8 cellular contexts compared by ENCODE assay signal in the genomic region with DNA sequence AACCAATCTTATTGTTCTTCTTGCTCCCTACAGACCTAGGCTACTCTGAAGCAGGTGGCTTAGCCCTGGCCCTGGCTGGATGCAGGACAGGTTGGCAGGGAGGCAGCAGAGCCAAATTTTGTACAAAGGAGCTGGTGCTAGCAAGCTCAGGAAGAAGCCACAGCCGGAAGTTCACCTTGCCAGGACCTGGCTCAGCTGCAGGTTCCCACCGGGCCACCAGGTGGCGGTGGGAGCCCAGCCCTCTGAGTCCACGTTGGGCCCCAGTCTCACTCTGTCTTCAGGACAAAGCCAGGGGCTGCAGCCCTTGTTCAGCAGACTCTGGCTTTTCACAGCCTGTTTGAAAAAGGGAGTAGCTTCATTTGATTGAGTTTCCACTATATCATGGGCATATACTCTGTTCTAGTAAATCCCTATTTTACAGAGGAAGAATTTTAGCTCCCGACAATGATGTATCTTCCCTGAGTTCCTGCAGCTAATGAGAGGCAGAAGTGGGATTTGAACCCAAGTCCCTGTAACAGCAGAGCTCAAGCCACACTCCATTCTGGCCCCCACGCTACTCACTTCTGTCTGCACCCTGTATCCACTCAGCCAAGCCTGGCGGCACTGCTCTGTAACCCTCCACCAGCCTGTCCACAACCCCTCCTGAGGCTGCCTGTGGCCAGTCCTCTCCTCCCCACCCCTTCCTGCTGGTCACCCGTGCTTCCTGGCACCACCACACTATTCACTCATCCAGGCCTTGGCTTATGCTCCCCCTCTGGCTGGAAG. TPM values are rescaled to one million over a fixed set of nuclear protein-coding genes. Genes with fewer than 3 reads are reported as not detected.
DNase-seq lines count a peak whose midpoint lies in the region; ATAC-seq and TF ChIP-seq lines count a peak whose summit lies in the region.

No MANE protein-coding gene starts in this region.

- peaks cover 10% of the 10 kb centered on the region for H3K36me3 Mint-ChIP-seq in T-helper 1 cell treated with Interleukin-12 subunit alpha and Interleukin-12 subunit beta and Interleukin-4 antibody, amounts not matched to agents 30 μg/mL and 1 μg/mL, for 36 hours (ENCODE audit: low read depth)

- H3K4me3 ChIP-seq in adrenal gland: no peak overlapping the region
- H3K4me3 ChIP-seq in psoas muscle: no peak overlapping the region
- H3K4me3 ChIP-seq in vagina: no peak overlapping the region

- H3K9me3 ChIP-seq in adrenal gland (replicated peaks in 1 of 3) (no peaks in the 10 kb centered on the region), psoas muscle (no peaks in the 10 kb centered on the region), vagina (no peaks in the 10 kb centered on the region)

- peaks cover 0 to 14% of the 10 kb centered on the region in 2 donors for H3K36me3 ChIP-seq in adrenal gland (replicated peaks in 1 of 2)
- H3K36me3 ChIP-seq in psoas muscle (ENCODE audit: insufficient read depth in 1 of 2, low read depth in 1 of 2): peaks cover 0 to 14% of the 10 kb centered on the region in 2 donors
- H3K36me3 ChIP-seq in vagina: no peaks in the 10 kb centered on the region

- H3K4me1 ChIP-seq in adrenal gland (replicated peaks in 1 of 2): peaks cover 32 to 42% of the 10 kb centered on the region in 2 donors
- H3K4me1 ChIP-seq in psoas muscle: peaks cover 17% of the 10 kb centered on the region
- H3K4me1 ChIP-seq in vagina: peaks cover 36% of the 10 kb centered on the region

- TF ChIP-seq POLR2A in adrenal gland (IDR thresholded peaks at IDR 0.05) (no peak), vagina (IDR thresholded peaks at IDR 0.05) (no peak)

- H3K4me1 Mint-ChIP-seq in T-helper 1 cell treated with Interleukin-12 subunit alpha and Interleukin-12 subunit beta and Interleukin-4 antibody, amounts not matched to agents 30 μg/mL and 1 μg/mL, for 36 hours (ENCODE audit: low read depth): peaks cover 30% of the 10 kb centered on the region

- no peak overlapping the region for H3K4me3 Mint-ChIP-seq in T-helper 1 cell treated with Interleukin-12 subunit alpha and Interleukin-12 subunit beta and Interleukin-4 antibody, amounts not matched to agents 30 μg/mL and 1 μg/mL, for 36 hours

- H3K27me3 ChIP-seq in adrenal gland (no peaks in the 10 kb centered on the region), psoas muscle (ENCODE audit: insufficient read depth in 3 of 3, low read length in 2 of 3) (no peaks in the 10 kb centered on the region), vagina (no peaks in the 10 kb centered on the region)

- H3K27ac Mint-ChIP-seq in T-helper 1 cell treated with Interleukin-12 subunit alpha and Interleukin-12 subunit beta and Interleukin-4 antibody, amounts not matched to agents 30 μg/mL and 1 μg/mL, for 36 hours: peak overlapping the region; percentile 76

- intact Hi-C loops in adrenal gland (cut with DNase I) (loop anchor here (2.0 kb wide), 1 partner anchor 48 kb away; no protein-coding TSS in a partner anchor), left cardiac atrium (cut with DNase I) (loop anchor here (1.0 to 5.0 kb wide), 2 partner anchors 49 to 51 kb away; no protein-coding TSS in a partner anchor), psoas muscle (cut with DNase I) (loop anchor here (1.0 to 2.0 kb wide), 2 partner anchors 48 to 49 kb away; no protein-coding TSS in a partner anchor), vagina (cut with DNase I) (loop anchor here (2.0 kb wide), 1 partner anchor 48 kb away; no protein-coding TSS in a partner anchor)

- H3K9me3 Mint-ChIP-seq in T-helper 1 cell treated with Interleukin-12 subunit alpha and Interleukin-12 subunit beta and Interleukin-4 antibody, amounts not matched to agents 30 μg/mL and 1 μg/mL, for 36 hours: no peaks in the 10 kb centered on the region

- H3K27ac ChIP-seq in adrenal gland (peak overlapping the region; percentile 82 to 98 (median 92)), psoas muscle (peak overlapping the region; percentile 48), vagina (peak overlapping the region; percentile 3)

- TF ChIP-seq CTCF in adrenal gland (IDR thresholded peaks at IDR 0.05) (peak; percentile 97 to 99 (median 99)), psoas muscle (IDR thresholded peaks at IDR 0.05) (peak; percentile 98), vagina (IDR thresholded peaks at IDR 0.05) (peak; percentile 79 to 97 (median 96))

- WGBS in adrenal gland, 4 donors: 28 to 34% (median 29%) methylated on average over 8 of the region's 8 CpGs
- 31 to 32% (median 31%) methylated on average over 8 of the region's 8 CpGs for WGBS in psoas muscle, 3 donors

- DNase-seq in GM03348 (ENCODE audit: low spot score) (peak; percentile 92), NCI-H146 treated with DMSO at 0.1 percent for 48 hours (lab: John Stamatoyannopoulos, UW; ENCODE audit: unreplicated experiment) (peak; percentile 48), adrenal gland (peak; percentile 76 to 91 (median 86)), left cardiac atrium (peak; percentile 83), psoas muscle (peak; percentile 77 to 90), vagina (ENCODE audit: extremely low spot score in 2 of 2) (no peak)

- ATAC-seq in HG02759 (IDR thresholded peaks at IDR 0.05; ENCODE audit: unreplicated experiment): peak; percentile 53
- ATAC-seq in left cardiac atrium: peak; percentile 53 to 58
- peak; percentile 70 to 76 (median 74) for ATAC-seq in psoas muscle

- H3K27me3 Mint-ChIP-seq in T-helper 1 cell treated with Interleukin-12 subunit alpha and Interleukin-12 subunit beta and Interleukin-4 antibody, amounts not matched to agents 30 μg/mL and 1 μg/mL, for 36 hours (ENCODE audit: low read depth): no peaks in the 10 kb centered on the region

RNA-seq across cellular contexts. Expression of gene TKFC, which starts 3.3 kb away (rescaled TPM):
- total RNA-seq in adrenal gland: 100 to 1,000 TPM; 144 to 603 (median 273) TPM
- 100 to 1,000 TPM; 135 to 294 (median 198) TPM for polyA plus RNA-seq in adrenal gland
- 10 to 100 TPM; 16.1 to 18.0 TPM for total RNA-seq in left cardiac atrium
- total RNA-seq in psoas muscle: 10 to 100 TPM; 10.9 to 30.4 (median 16.5) TPM
- 10 to 100 TPM in 1 of 3 donors, 1 to 10 TPM in 2; 7.2 to 17.6 (median 7.5) TPM for polyA plus RNA-seq in psoas muscle
- total RNA-seq in vagina: 22.6 TPM

RNA-seq across cellular contexts. Expression of gene DDB1, which starts 3.4 kb away (rescaled TPM):
- 100 to 1,000 TPM; 405 to 885 (median 674) TPM for total RNA-seq in adrenal gland
- polyA plus RNA-seq in adrenal gland: 100 to 1,000 TPM; 165 to 374 (median 308) TPM
- 100 to 1,000 TPM; 107 to 136 TPM for total RNA-seq in left cardiac atrium
- 100 to 1,000 TPM; 156 to 187 (median 175) TPM for total RNA-seq in psoas muscle
- 100 to 1,000 TPM; 111 to 161 (median 131) TPM for polyA plus RNA-seq in psoas muscle
- 132 TPM for total RNA-seq in vagina

RNA-seq across cellular contexts. Expression of gene CYB561A3, which starts 25.3 kb away (rescaled TPM):
- total RNA-seq in adrenal gland (1,000 to 10,000 TPM in 3 of 8 donors, 100 to 1,000 TPM in 5; 137 to 1,306 (median 828) TPM), left cardiac atrium (10 to 100 TPM; 15.7 to 17.0 TPM), psoas muscle (10 to 100 TPM; 10.3 to 20.6 (median 17.5) TPM), vagina (26.5 TPM)
- polyA plus RNA-seq in adrenal gland (100 to 1,000 TPM; 108 to 299 (median 284) TPM), psoas muscle (10 to 100 TPM in 2 of 3 donors, 1 to 10 TPM in 1; 7.7 to 25.1 (median 12.1) TPM)

RNA-seq across cellular contexts. Expression of gene TMEM138, which starts 25.8 kb away (rescaled TPM):
- total RNA-seq in adrenal gland (100 to 1,000 TPM in 5 of 8 donors, 10 to 100 TPM in 3; 79.4 to 183 (median 134) TPM), left cardiac atrium (10 to 100 TPM; 24.4 to 32.6 TPM), psoas muscle (10 to 100 TPM; 12.9 to 28.9 (median 21.0) TPM), vagina (19.9 TPM)
- polyA plus RNA-seq in adrenal gland (100 to 1,000 TPM; 244 to 276 (median 259) TPM), psoas muscle (10 to 100 TPM; 25.2 to 37.0 (median 31.5) TPM)

RNA-seq across cellular contexts. Expression of gene VWCE, which starts 41.2 kb away (rescaled TPM):
- 1 to 10 TPM in 7 of 8 donors, under 1 TPM in 1; 0.69 to 4.4 (median 2.5) TPM for total RNA-seq in adrenal gland
- polyA plus RNA-seq in adrenal gland: 1 to 10 TPM in 2 of 3 donors, under 1 TPM in 1; 0.55 to 5.8 (median 3.8) TPM
- total RNA-seq in left cardiac atrium: 1 to 10 TPM; 1.1 to 2.3 TPM
- 1 to 10 TPM in 2 of 4 donors, under 1 TPM in 2; 0.84 to 1.4 (median 1.1) TPM for total RNA-seq in psoas muscle
- polyA plus RNA-seq in psoas muscle: under 1 TPM; 0.23 to 0.57 (median 0.43) TPM
- total RNA-seq in vagina: 3.4 TPM

Comparison
In these comparisons a context has a peak if more than half of its experiments do, and no peak if none do; other contexts are left out.
1. DNase-seq: peak in GM03348 (single experiment), NCI-H146 treated with DMSO at 0.1 percent for 48 hours (single experiment), adrenal gland (7 of 7), left cardiac atrium (single experiment) and psoas muscle (2 of 2); none in vagina (0 of 2).
2. H3K27ac ChIP-seq: peak in every context shown above with its lines; median percentile 92 in adrenal gland; 48 in psoas muscle; 3 in vagina.
3. Peak in every context shown above with its lines, with median percentiles within 50 percentile points of each other: ATAC-seq and CTCF ChIP-seq.